In the genomic region with DNA sequence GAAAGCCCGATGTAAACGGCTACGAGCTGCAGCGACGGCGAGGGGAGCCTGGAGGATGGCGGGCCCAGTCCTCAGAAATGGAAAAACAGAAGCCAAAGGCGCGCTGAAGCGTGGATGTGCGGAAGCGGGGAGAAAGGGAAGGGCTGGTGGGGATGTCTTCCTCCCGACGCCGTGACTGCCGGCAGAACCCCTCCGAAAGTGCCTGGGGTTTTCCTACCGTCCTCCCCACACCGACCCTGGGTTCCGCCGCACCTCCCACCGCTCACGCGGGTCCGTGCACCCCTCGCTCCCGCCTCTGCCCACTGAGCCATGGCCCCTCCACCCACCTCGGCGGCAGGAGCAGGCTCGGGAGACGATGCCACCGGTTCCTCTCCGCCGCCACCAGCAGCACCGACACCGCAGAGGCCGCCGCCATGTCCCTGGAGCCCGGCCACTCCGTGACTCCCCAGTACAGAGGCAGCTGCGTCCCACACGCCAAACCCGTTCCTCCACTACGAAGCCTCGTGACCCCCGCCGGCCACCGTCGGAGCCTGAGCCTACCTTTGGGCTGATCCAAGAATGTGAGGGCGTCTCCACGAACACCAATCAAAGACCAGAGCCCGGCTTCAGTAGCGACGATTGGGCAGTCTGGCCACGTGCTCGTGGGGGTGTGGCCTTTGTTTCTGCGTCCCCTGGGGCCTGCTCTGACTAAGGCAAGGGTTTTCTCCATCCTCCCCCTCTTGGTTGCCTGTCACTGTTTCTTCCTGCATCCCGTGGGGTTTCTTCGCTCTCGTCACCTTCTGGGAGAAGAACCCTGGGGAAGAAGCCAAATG, we compare ENCODE assay signal across 1 cellular context.
TF ChIP-seq lines count a peak whose summit lies in the region.

A gene (minus strand): TSS at position 471 of the 812 bp plus-strand sequence. CDS start 56 bp downstream, at position 415.

TF ChIP-seq in WTC11, 78 proteins besides CTCF, POLR2A, EP300 and RAD21 (continued from another document and continues in another):
- TF ChIP-seq, protein P1, sequence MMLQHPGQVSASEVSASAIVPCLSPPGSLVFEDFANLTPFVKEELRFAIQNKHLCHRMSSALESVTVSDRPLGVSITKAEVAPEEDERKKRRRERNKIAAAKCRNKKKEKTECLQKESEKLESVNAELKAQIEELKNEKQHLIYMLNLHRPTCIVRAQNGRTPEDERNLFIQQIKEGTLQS (CRISPR knock-in tag; conservative IDR thresholded peaks at IDR 0.05), result no peak
- TF ChIP-seq ZNF232 (CRISPR knock-in tag; IDR thresholded peaks at IDR 0.05) (no peak), ZNF423 (CRISPR knock-in tag; IDR thresholded peaks at IDR 0.05) (no peak), JAZF1 (CRISPR knock-in tag; IDR thresholded peaks at IDR 0.05) (no peak), NFE2L1 (CRISPR knock-in tag; IDR thresholded peaks at IDR 0.05) (peak; percentile 78; the same call in 1 of the 2 replicates), ZNF317 (CRISPR knock-in tag; IDR thresholded peaks at IDR 0.05; ENCODE audit: borderline replicate concordance, low read depth) (no peak), SOX15 (CRISPR knock-in tag; IDR thresholded peaks at IDR 0.05) (no peak), TEAD1 (CRISPR knock-in tag; IDR thresholded peaks at IDR 0.05) (peak; percentile 92; the same call in 1 of the 2 replicates), FOXK1 (CRISPR knock-in tag; IDR thresholded peaks at IDR 0.05) (peak; percentile 92), SMAD3 (CRISPR knock-in tag; IDR thresholded peaks at IDR 0.05; ENCODE audit: borderline replicate concordance) (no peak), NFATC4 (CRISPR knock-in tag; IDR thresholded peaks at IDR 0.05) (no peak; the same call in 1 of the 2 replicates), ZNF416 (CRISPR knock-in tag; IDR thresholded peaks at IDR 0.05) (no peak), CREM (CRISPR knock-in tag; IDR thresholded peaks at IDR 0.05) (no peak; the same call in 1 of the 2 replicates), SP1 (CRISPR knock-in tag; conservative IDR thresholded peaks at IDR 0.05) (peak; percentile 90), ZNF219 (CRISPR knock-in tag; IDR thresholded peaks at IDR 0.05; ENCODE audit: borderline replicate concordance) (no peak), ZNF671 (CRISPR knock-in tag; IDR thresholded peaks at IDR 0.05) (no peak), ZNF396 (CRISPR knock-in tag; IDR thresholded peaks at IDR 0.05; ENCODE audit: borderline replicate concordance) (no peak), ZBTB21 (CRISPR knock-in tag; IDR thresholded peaks at IDR 0.05; ENCODE audit: borderline replicate concordance) (no peak)
- TF ChIP-seq, protein P2, sequence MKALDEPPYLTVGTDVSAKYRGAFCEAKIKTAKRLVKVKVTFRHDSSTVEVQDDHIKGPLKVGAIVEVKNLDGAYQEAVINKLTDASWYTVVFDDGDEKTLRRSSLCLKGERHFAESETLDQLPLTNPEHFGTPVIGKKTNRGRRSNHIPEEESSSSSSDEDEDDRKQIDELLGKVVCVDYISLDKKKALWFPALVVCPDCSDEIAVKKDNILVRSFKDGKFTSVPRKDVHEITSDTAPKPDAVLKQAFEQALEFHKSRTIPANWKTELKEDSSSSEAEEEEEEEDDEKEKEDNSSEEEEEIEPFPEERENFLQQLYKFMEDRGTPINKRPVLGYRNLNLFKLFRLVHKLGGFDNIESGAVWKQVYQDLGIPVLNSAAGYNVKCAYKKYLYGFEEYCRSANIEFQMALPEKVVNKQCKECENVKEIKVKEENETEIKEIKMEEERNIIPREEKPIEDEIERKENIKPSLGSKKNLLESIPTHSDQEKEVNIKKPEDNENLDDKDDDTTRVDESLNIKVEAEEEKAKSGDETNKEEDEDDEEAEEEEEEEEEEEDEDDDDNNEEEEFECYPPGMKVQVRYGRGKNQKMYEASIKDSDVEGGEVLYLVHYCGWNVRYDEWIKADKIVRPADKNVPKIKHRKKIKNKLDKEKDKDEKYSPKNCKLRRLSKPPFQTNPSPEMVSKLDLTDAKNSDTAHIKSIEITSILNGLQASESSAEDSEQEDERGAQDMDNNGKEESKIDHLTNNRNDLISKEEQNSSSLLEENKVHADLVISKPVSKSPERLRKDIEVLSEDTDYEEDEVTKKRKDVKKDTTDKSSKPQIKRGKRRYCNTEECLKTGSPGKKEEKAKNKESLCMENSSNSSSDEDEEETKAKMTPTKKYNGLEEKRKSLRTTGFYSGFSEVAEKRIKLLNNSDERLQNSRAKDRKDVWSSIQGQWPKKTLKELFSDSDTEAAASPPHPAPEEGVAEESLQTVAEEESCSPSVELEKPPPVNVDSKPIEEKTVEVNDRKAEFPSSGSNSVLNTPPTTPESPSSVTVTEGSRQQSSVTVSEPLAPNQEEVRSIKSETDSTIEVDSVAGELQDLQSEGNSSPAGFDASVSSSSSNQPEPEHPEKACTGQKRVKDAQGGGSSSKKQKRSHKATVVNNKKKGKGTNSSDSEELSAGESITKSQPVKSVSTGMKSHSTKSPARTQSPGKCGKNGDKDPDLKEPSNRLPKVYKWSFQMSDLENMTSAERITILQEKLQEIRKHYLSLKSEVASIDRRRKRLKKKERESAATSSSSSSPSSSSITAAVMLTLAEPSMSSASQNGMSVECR (CRISPR knock-in tag; IDR thresholded peaks at IDR 0.05; ENCODE audit: borderline replicate concordance), result peak; percentile 82; the same call in 1 of the 2 replicates
- TF ChIP-seq, protein P3, sequence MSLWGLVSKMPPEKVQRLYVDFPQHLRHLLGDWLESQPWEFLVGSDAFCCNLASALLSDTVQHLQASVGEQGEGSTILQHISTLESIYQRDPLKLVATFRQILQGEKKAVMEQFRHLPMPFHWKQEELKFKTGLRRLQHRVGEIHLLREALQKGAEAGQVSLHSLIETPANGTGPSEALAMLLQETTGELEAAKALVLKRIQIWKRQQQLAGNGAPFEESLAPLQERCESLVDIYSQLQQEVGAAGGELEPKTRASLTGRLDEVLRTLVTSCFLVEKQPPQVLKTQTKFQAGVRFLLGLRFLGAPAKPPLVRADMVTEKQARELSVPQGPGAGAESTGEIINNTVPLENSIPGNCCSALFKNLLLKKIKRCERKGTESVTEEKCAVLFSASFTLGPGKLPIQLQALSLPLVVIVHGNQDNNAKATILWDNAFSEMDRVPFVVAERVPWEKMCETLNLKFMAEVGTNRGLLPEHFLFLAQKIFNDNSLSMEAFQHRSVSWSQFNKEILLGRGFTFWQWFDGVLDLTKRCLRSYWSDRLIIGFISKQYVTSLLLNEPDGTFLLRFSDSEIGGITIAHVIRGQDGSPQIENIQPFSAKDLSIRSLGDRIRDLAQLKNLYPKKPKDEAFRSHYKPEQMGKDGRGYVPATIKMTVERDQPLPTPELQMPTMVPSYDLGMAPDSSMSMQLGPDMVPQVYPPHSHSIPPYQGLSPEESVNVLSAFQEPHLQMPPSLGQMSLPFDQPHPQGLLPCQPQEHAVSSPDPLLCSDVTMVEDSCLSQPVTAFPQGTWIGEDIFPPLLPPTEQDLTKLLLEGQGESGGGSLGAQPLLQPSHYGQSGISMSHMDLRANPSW (CRISPR knock-in tag; conservative IDR thresholded peaks at IDR 0.05; ENCODE audit: low read depth), result no peak
- TF ChIP-seq, protein P4, sequence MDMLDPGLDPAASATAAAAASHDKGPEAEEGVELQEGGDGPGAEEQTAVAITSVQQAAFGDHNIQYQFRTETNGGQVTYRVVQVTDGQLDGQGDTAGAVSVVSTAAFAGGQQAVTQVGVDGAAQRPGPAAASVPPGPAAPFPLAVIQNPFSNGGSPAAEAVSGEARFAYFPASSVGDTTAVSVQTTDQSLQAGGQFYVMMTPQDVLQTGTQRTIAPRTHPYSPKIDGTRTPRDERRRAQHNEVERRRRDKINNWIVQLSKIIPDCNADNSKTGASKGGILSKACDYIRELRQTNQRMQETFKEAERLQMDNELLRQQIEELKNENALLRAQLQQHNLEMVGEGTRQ (CRISPR knock-in tag; IDR thresholded peaks at IDR 0.05), result peak; percentile 98
- TF ChIP-seq, protein P5, sequence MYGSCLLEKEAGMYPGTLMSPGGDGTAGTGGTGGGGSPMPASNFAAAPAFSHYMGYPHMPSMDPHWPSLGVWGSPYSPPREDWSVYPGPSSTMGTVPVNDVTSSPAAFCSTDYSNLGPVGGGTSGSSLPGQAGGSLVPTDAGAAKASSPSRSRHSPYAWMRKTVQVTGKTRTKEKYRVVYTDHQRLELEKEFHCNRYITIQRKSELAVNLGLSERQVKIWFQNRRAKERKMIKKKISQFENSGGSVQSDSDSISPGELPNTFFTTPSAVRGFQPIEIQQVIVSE (CRISPR knock-in tag; IDR thresholded peaks at IDR 0.05; ENCODE audit: borderline replicate concordance), result no peak
- TF ChIP-seq, protein P6, sequence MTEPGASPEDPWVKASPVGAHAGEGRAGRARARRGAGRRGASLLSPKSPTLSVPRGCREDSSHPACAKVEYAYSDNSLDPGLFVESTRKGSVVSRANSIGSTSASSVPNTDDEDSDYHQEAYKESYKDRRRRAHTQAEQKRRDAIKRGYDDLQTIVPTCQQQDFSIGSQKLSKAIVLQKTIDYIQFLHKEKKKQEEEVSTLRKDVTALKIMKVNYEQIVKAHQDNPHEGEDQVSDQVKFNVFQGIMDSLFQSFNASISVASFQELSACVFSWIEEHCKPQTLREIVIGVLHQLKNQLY (CRISPR knock-in tag; IDR thresholded peaks at IDR 0.05), result no peak
- TF ChIP-seq, protein P7, sequence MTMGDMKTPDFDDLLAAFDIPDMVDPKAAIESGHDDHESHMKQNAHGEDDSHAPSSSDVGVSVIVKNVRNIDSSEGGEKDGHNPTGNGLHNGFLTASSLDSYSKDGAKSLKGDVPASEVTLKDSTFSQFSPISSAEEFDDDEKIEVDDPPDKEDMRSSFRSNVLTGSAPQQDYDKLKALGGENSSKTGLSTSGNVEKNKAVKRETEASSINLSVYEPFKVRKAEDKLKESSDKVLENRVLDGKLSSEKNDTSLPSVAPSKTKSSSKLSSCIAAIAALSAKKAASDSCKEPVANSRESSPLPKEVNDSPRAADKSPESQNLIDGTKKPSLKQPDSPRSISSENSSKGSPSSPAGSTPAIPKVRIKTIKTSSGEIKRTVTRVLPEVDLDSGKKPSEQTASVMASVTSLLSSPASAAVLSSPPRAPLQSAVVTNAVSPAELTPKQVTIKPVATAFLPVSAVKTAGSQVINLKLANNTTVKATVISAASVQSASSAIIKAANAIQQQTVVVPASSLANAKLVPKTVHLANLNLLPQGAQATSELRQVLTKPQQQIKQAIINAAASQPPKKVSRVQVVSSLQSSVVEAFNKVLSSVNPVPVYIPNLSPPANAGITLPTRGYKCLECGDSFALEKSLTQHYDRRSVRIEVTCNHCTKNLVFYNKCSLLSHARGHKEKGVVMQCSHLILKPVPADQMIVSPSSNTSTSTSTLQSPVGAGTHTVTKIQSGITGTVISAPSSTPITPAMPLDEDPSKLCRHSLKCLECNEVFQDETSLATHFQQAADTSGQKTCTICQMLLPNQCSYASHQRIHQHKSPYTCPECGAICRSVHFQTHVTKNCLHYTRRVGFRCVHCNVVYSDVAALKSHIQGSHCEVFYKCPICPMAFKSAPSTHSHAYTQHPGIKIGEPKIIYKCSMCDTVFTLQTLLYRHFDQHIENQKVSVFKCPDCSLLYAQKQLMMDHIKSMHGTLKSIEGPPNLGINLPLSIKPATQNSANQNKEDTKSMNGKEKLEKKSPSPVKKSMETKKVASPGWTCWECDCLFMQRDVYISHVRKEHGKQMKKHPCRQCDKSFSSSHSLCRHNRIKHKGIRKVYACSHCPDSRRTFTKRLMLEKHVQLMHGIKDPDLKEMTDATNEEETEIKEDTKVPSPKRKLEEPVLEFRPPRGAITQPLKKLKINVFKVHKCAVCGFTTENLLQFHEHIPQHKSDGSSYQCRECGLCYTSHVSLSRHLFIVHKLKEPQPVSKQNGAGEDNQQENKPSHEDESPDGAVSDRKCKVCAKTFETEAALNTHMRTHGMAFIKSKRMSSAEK (CRISPR knock-in tag; IDR thresholded peaks at IDR 0.05; ENCODE audit: borderline replicate concordance), result no peak
- TF ChIP-seq, protein P8, sequence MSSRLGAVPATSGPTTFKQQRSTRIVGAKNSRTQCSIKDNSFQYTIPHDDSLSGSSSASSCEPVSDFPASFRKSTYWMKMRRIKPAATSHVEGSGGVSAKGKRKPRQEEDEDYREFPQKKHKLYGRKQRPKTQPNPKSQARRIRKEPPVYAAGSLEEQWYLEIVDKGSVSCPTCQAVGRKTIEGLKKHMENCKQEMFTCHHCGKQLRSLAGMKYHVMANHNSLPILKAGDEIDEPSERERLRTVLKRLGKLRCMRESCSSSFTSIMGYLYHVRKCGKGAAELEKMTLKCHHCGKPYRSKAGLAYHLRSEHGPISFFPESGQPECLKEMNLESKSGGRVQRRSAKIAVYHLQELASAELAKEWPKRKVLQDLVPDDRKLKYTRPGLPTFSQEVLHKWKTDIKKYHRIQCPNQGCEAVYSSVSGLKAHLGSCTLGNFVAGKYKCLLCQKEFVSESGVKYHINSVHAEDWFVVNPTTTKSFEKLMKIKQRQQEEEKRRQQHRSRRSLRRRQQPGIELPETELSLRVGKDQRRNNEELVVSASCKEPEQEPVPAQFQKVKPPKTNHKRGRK (CRISPR knock-in tag; IDR thresholded peaks at IDR 0.05; ENCODE audit: borderline replicate concordance), result no peak
- TF ChIP-seq, protein P9, sequence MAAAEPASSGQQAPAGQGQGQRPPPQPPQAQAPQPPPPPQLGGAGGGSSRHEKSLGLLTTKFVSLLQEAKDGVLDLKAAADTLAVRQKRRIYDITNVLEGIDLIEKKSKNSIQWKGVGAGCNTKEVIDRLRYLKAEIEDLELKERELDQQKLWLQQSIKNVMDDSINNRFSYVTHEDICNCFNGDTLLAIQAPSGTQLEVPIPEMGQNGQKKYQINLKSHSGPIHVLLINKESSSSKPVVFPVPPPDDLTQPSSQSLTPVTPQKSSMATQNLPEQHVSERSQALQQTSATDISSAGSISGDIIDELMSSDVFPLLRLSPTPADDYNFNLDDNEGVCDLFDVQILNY (CRISPR knock-in tag; IDR thresholded peaks at IDR 0.05), result no peak
- TF ChIP-seq, protein P10, sequence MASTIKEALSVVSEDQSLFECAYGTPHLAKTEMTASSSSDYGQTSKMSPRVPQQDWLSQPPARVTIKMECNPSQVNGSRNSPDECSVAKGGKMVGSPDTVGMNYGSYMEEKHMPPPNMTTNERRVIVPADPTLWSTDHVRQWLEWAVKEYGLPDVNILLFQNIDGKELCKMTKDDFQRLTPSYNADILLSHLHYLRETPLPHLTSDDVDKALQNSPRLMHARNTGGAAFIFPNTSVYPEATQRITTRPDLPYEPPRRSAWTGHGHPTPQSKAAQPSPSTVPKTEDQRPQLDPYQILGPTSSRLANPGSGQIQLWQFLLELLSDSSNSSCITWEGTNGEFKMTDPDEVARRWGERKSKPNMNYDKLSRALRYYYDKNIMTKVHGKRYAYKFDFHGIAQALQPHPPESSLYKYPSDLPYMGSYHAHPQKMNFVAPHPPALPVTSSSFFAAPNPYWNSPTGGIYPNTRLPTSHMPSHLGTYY (CRISPR knock-in tag; IDR thresholded peaks at IDR 0.05), result no peak
- TF ChIP-seq, protein P11, sequence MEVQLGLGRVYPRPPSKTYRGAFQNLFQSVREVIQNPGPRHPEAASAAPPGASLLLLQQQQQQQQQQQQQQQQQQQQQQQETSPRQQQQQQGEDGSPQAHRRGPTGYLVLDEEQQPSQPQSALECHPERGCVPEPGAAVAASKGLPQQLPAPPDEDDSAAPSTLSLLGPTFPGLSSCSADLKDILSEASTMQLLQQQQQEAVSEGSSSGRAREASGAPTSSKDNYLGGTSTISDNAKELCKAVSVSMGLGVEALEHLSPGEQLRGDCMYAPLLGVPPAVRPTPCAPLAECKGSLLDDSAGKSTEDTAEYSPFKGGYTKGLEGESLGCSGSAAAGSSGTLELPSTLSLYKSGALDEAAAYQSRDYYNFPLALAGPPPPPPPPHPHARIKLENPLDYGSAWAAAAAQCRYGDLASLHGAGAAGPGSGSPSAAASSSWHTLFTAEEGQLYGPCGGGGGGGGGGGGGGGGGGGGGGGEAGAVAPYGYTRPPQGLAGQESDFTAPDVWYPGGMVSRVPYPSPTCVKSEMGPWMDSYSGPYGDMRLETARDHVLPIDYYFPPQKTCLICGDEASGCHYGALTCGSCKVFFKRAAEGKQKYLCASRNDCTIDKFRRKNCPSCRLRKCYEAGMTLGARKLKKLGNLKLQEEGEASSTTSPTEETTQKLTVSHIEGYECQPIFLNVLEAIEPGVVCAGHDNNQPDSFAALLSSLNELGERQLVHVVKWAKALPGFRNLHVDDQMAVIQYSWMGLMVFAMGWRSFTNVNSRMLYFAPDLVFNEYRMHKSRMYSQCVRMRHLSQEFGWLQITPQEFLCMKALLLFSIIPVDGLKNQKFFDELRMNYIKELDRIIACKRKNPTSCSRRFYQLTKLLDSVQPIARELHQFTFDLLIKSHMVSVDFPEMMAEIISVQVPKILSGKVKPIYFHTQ (CRISPR knock-in tag; IDR thresholded peaks at IDR 0.05), result no peak
